In genomic region chr15:56165234-56165633, GRCh38 we compare ENCODE assay signal across 18 cellular contexts.
A peak's percentile ranks its signal among the peaks of the same experiment; 100 is the strongest.
DNase-seq lines count a peak whose midpoint lies in the region; ATAC-seq, FAIRE-seq and TF ChIP-seq lines count a peak whose summit lies in the region.
"Had no signal": no experiment of that assay in that cellular context is flagged by ENCODE, and none has a peak within 500 bp of the region (broad histone marks: within the 10 kb centered on the region; RNA-seq: fewer than 3 reads in every experiment).

No MANE protein-coding gene starts in this region.

- H3K4me1 Mint-ChIP-seq in natural killer cell: peaks cover 46 to 53% of the 10 kb centered on the region in 2 donors
- peaks cover 22% of the 10 kb centered on the region in 2 donors for H3K4me1 Mint-ChIP-seq in natural killer cell treated with Interleukin-12 subunit alpha and Interleukin-12 subunit beta and Interleukin-15 and Interleukin-18, amount 100 ng/mL, for 72 hours (ENCODE audit: low read depth in 2 of 2)
- peaks cover 24% of the 10 kb centered on the region for H3K4me1 Mint-ChIP-seq in T-helper 17 cell

- no peaks in the 10 kb centered on the region for H3K9me3 ChIP-seq in T-helper 17 cell (ENCODE audit: control insufficient read depth, low read length, poor library complexity, severe bottlenecking)
- no peaks in the 10 kb centered on the region for H3K9me3 ChIP-seq in suprapubic skin
- H3K9me3 ChIP-seq: Peyer's patch had no signal

- no peak for ATAC-seq in natural killer cell
- ATAC-seq in natural killer cell treated with Interleukin-12 subunit alpha and Interleukin-12 subunit beta and Interleukin-15 and Interleukin-18, amount 100 ng/mL, for 72 hours: no peak
- no peak for ATAC-seq in T-helper 17 cell
- ATAC-seq in activated CD4-positive, CD25-positive, alpha-beta regulatory T cell treated with anti-CD3 and anti-CD28 coated beads, Interleukin-2, amount 50 U/mL, for 24 hours: no peak

- no peak for FAIRE-seq in D721Med (lab: Jason Lieb, UNC)

- H3K36me3 ChIP-seq in suprapubic skin: no peaks in the 10 kb centered on the region
- H3K36me3 ChIP-seq: Peyer's patch had no signal

- H3K27ac Mint-ChIP-seq in natural killer cell: peak overlapping the region; percentile 27 to 68
- no peak overlapping the region for H3K27ac Mint-ChIP-seq in natural killer cell treated with Interleukin-12 subunit alpha and Interleukin-12 subunit beta and Interleukin-15 and Interleukin-18, amount 100 ng/mL, for 72 hours
- H3K27ac Mint-ChIP-seq in T-helper 17 cell: peak overlapping the region; percentile 47

- no peaks in the 10 kb centered on the region for H3K27me3 ChIP-seq in suprapubic skin
- H3K27me3 ChIP-seq: Peyer's patch had no signal

- H3K36me3 Mint-ChIP-seq in natural killer cell (no peaks in the 10 kb centered on the region), T-helper 17 cell (ENCODE audit: low read depth) (no peaks in the 10 kb centered on the region)
- H3K36me3 Mint-ChIP-seq in natural killer cell treated with Interleukin-12 subunit alpha and Interleukin-12 subunit beta and Interleukin-15 and Interleukin-18, amount 100 ng/mL, for 72 hours: no peaks in the 10 kb centered on the region

- no peak for TF ChIP-seq POLR2A in suprapubic skin (IDR thresholded peaks at IDR 0.05)

- no peak for TF ChIP-seq EP300 in suprapubic skin (IDR thresholded peaks at IDR 0.05)

- 97% methylated on average over 2 of the region's 2 CpGs for WGBS in suprapubic skin

- peaks cover 3% of the 10 kb centered on the region for H3K4me1 ChIP-seq in suprapubic skin

- H3K27me3 Mint-ChIP-seq in natural killer cell (ENCODE audit: low read depth in 2 of 2) (no peaks in the 10 kb centered on the region), T-helper 17 cell (no peaks in the 10 kb centered on the region)
- H3K27me3 Mint-ChIP-seq in natural killer cell treated with Interleukin-12 subunit alpha and Interleukin-12 subunit beta and Interleukin-15 and Interleukin-18, amount 100 ng/mL, for 72 hours: no peaks in the 10 kb centered on the region

- H3K9me3 Mint-ChIP-seq in natural killer cell: no peaks in the 10 kb centered on the region
- H3K9me3 Mint-ChIP-seq in natural killer cell treated with Interleukin-12 subunit alpha and Interleukin-12 subunit beta and Interleukin-15 and Interleukin-18, amount 100 ng/mL, for 72 hours: no peaks in the 10 kb centered on the region

- DNase-seq in natural killer cell (no peak), T-helper 17 cell (no peak), kidney tubule cell (ENCODE audit: low spot score) (peak; percentile 78), D721Med (ENCODE audit: insufficient read length, low spot score) (no peak), suprapubic skin (ENCODE audit: low spot score in 2 of 2) (no peak)
- no peak for DNase-seq in natural killer cell treated with Interleukin-12 subunit alpha and Interleukin-12 subunit beta and Interleukin-15 and Interleukin-18, amount 100 ng/mL, for 72 hours (ENCODE audit: low spot score)
- DNase-seq: DMS79 treated with DMSO at 0.1 percent for 48 hours, GF-D8, GOT3, KG1, NCI-H1092, NCI-H1694, NCI-H2107, NCI-H748 treated with DMSO at 0.1 percent for 48 hours, Peyer's patch, SIG-M5 had no signal

- no peak overlapping the region for H3K4me3 Mint-ChIP-seq in natural killer cell
- H3K4me3 Mint-ChIP-seq in natural killer cell treated with Interleukin-12 subunit alpha and Interleukin-12 subunit beta and Interleukin-15 and Interleukin-18, amount 100 ng/mL, for 72 hours: no peak overlapping the region
- no peak overlapping the region for H3K4me3 Mint-ChIP-seq in T-helper 17 cell
- H3K4me3 Mint-ChIP-seq: CD14-positive monocyte had no signal

- intact Hi-C loops in natural killer cell (cut with micrococcal nuclease): no loop called here

- H3K27ac ChIP-seq in suprapubic skin: no peak overlapping the region
- H3K27ac ChIP-seq: Peyer's patch had no signal

- no peak overlapping the region for H3K4me3 ChIP-seq in suprapubic skin
- H3K4me3 ChIP-seq: Peyer's patch had no signal

- TF ChIP-seq CTCF in natural killer cell (IDR thresholded peaks at IDR 0.05) (no peak), D721Med (IDR thresholded peaks at IDR 0.05; ENCODE audit: insufficient read depth, missing control alignments) (no peak), suprapubic skin (IDR thresholded peaks at IDR 0.05) (no peak)

Comparison
In these comparisons a context has a peak if more than half of its experiments do, and no peak if none do; other contexts are left out.
1. H3K27ac Mint-ChIP-seq: peak in natural killer cell (2 of 2) and T-helper 17 cell (single experiment); none in natural killer cell treated with Interleukin-12 subunit alpha and Interleukin-12 subunit beta and Interleukin-15 and Interleukin-18, amount 100 ng/mL, for 72 hours (0 of 2).